ENCODE assay signal across 1 cellular context in genomic region chr13:38283346-38283745, GRCh38.
A peak's percentile ranks its signal among the peaks of the same experiment; 100 is the strongest.
TF ChIP-seq lines count a peak whose summit lies in the region.

No MANE protein-coding gene starts in this region.

TF ChIP-seq in H1, 55 proteins besides CTCF, POLR2A, EP300 and RAD21:
- TF ChIP-seq SAP30 (IDR thresholded peaks at IDR 0.05; ENCODE audit: insufficient read depth, insufficient replicate concordance, low read length) (no peak), CEBPB (IDR thresholded peaks at IDR 0.05; ENCODE audit: low read depth, low read length) (peak; percentile 43; the same call in 1 of the 2 replicates)
